ENCODE assay signal across 11 cellular contexts in genomic region chr7:66617295-66617694, GRCh38.
"Had no signal": no experiment of that assay in that cellular context is flagged by ENCODE, and none has a peak within 500 bp of the region (broad histone marks: within the 10 kb centered on the region; RNA-seq: fewer than 3 reads in every experiment).

No MANE protein-coding gene starts in this region.

- H3K9me3 ChIP-seq: heart right ventricle, ovary had no signal

- H3K4me3 ChIP-seq: heart right ventricle, ovary had no signal

- H3K27ac ChIP-seq: brain microvascular endothelial cell, heart right ventricle, ovary had no signal

- H3K4me1 ChIP-seq: heart right ventricle had no signal

- H3K36me3 ChIP-seq: brain microvascular endothelial cell, heart right ventricle, ovary had no signal

- DNase-seq: activated CD4-positive, alpha-beta memory T cell treated with anti-CD3 and anti-CD28 coated beads for 36 hours; activated CD4-positive, CD25-positive, alpha-beta regulatory T cell treated with anti-CD3 and anti-CD28 coated beads, Interleukin-2, amount 50 U/mL, for 72 hours; activated gamma-delta T cell; activated T-cell treated with anti-CD3 and anti-CD28 coated beads, Interleukin-2, amount 50 U/mL, for 48 hours; brain microvascular endothelial cell; cerebellar nuclear complex; dermis blood vessel endothelial cell; heart right ventricle; left ventricle myocardium superior; ovary; SW 1271 had no signal

- H3K27me3 ChIP-seq: brain microvascular endothelial cell, heart right ventricle, ovary had no signal
